In the genomic region with DNA sequence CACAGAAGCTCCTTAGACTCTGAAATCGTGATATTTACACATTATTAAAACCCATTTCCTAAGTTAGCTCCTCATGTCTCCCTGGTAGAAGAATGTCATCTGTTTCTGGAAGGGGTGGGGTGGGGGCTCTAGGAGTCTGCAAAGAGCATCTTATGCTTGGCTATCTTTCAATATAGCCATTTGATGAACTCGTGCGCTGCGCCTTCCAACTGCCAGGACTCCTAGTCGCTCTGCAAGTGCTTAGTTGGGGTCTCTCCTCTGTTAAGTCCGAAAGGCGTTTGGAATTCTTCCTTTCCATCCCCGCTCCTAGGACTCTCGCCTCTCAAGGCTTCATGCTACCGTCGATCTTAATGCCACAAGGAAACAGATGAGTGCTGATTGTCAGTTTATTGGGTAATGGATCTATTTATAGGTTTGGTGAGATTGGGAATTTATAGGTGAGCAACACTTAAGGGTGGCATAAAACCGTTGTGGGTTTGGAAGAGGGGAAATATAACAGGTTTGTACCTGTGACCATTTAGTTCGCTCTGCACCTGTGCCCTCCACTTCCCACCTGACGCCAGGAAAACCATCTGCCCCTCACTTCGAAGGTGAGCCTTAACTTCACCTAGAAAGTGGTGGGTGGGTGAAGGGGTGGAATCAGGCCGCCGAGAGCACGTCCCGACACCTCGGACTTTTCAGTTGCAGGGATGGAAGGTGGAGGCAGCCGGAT, we compare ENCODE assay signal across 9 cellular contexts. TPM values are rescaled to one million over a fixed set of nuclear protein-coding genes. Genes with fewer than 3 reads are reported as not detected.
DNase-seq lines count a peak whose midpoint lies in the region; ATAC-seq and TF ChIP-seq lines count a peak whose summit lies in the region.
"Had no signal": no experiment of that assay in that cellular context is flagged by ENCODE, and none has a peak within 500 bp of the region (broad histone marks: within the 10 kb centered on the region; RNA-seq: fewer than 3 reads in every experiment).

No MANE protein-coding gene starts in this region.

- no peak overlapping the region for H3K27ac ChIP-seq in HEK293 (ENCODE audit: extremely low read depth, low read depth, low read length)
- no peak overlapping the region for H3K27ac ChIP-seq in lower lobe of right lung
- no peak overlapping the region for H3K27ac ChIP-seq in subcutaneous abdominal adipose tissue (ENCODE audit: low read depth, low read length)

- H3K36me3 ChIP-seq in HEK293 (ENCODE audit: control insufficient read depth in 2 of 2, insufficient read depth in 1 of 2, low read length in 2 of 2): no peaks in the 10 kb centered on the region
- H3K36me3 ChIP-seq in lower lobe of right lung: no peaks in the 10 kb centered on the region
- H3K36me3 ChIP-seq in subcutaneous abdominal adipose tissue (ENCODE audit: control insufficient read depth in 5 of 5, insufficient read depth in 5 of 5, low read length in 5 of 5): no peaks in the 10 kb centered on the region

- H3K27me3 ChIP-seq in lower lobe of right lung (ENCODE audit: low read depth): peaks cover 37% of the 10 kb centered on the region
- H3K27me3 ChIP-seq in subcutaneous abdominal adipose tissue (ENCODE audit: control insufficient read depth in 5 of 5, insufficient read depth in 4 of 5, low read length in 5 of 5): peaks cover 4 to 22% (median 10%) of the 10 kb centered on the region in 5 donors

- H3K4me1 ChIP-seq in HEK293 (ENCODE audit: control insufficient read depth, insufficient read depth, low read length) (no peaks in the 10 kb centered on the region), lower lobe of right lung (peaks cover 8% of the 10 kb centered on the region), subcutaneous abdominal adipose tissue (ENCODE audit: control insufficient read depth in 5 of 5, insufficient read depth in 5 of 5, low read length in 5 of 5) (peaks cover 0 to 27% (median 16%) of the 10 kb centered on the region in 5 donors)

- peak overlapping the region; percentile 43 for H3K4me3 ChIP-seq in HEK293 (ENCODE audit: low read depth, low read length)
- peak overlapping the region; percentile 49 for H3K4me3 ChIP-seq in astrocyte of the cerebellum (ENCODE audit: low read depth, low read length)
- peak overlapping the region; percentile 54 for H3K4me3 ChIP-seq in lower lobe of right lung
- H3K4me3 ChIP-seq in subcutaneous abdominal adipose tissue (ENCODE audit: low read depth in 1 of 5, low read length in 5 of 5): peak overlapping the region in 3 of 5 donors; percentile 59 to 65 (median 64)

- H3K9me3 ChIP-seq in HEK293 (ENCODE audit: control insufficient read depth, insufficient read depth, low read depth, low read length): no peaks in the 10 kb centered on the region
- H3K9me3 ChIP-seq in lower lobe of right lung: no peaks in the 10 kb centered on the region
- H3K9me3 ChIP-seq in subcutaneous abdominal adipose tissue (ENCODE audit: control insufficient read depth in 5 of 5, low read length in 5 of 5): no peaks in the 10 kb centered on the region

- intact Hi-C loops in lower lobe of right lung (cut with DNase I): loop anchor here (10.0 kb wide), 1 partner anchor 548 kb away; no protein-coding TSS in a partner anchor

- H3K9ac ChIP-seq in subcutaneous abdominal adipose tissue (ENCODE audit: low read length in 5 of 5): peak overlapping the region in 2 of 5 donors; percentile 21 to 38

- no peak for DNase-seq in astrocyte of the cerebellum (ENCODE audit: low read depth)
- DNase-seq in lower lobe of right lung: no peak
- DNase-seq in NCI-H526 treated with DMSO at 0.1 percent for 48 hours (lab: John Stamatoyannopoulos, UW): no peak
- no peak for DNase-seq in erythroblast (lab: John Stamatoyannopoulos, UW)
- DNase-seq: activated CD8-positive, alpha-beta memory T cell treated with anti-CD3 and anti-CD28 coated beads, Interleukin-2, amount 10 ng/mL, durations not matched to agents 7 days and 5 days; KG1 had no signal

- ATAC-seq in lower lobe of right lung (no peak), HG03139 (IDR thresholded peaks at IDR 0.05; ENCODE audit: unreplicated experiment) (no peak)

- TF ChIP-seq POLR2A in erythroblast (IDR thresholded peaks at IDR 0.05; ENCODE audit: low read length): no peak

- TF ChIP-seq CTCF in HEK293 (tag by site-specific recombination; IDR thresholded peaks at IDR 0.05) (no peak), astrocyte of the cerebellum (IDR thresholded peaks at IDR 0.05; ENCODE audit: low read depth, low read length, missing control alignments) (no peak), lower lobe of right lung (IDR thresholded peaks at IDR 0.05) (no peak)

- CTCF ChIA-PET in HEK293 (lab: Yijun Ruan, JAX): interaction anchor here (0.6 to 6.6 kb wide), 16 partner anchors 9 to 729 kb away, joined by 3 to 136 read pairs (median 5); no protein-coding TSS in a partner anchor

- in situ Hi-C loops in astrocyte of the cerebellum (cut with HindIII; ENCODE audit: low sequenced_read_pairs): no loop called here

- POLR2A ChIA-PET in HEK293 (lab: Yijun Ruan, JAX): no interaction called here

TF ChIP-seq in HEK293, 187 proteins besides CTCF, POLR2A, EP300 and RAD21 (continues in another document):
- no peak for TF ChIP-seq ZNF76 (tag by site-specific recombination; IDR thresholded peaks at IDR 0.05; ENCODE audit: borderline replicate concordance, low read depth)
- TF ChIP-seq ZNF354C (tag by site-specific recombination; IDR thresholded peaks at IDR 0.05; ENCODE audit: borderline replicate concordance, low read depth): no peak
- no peak for TF ChIP-seq ZNF148 (tag by site-specific recombination; IDR thresholded peaks at IDR 0.05; ENCODE audit: borderline replicate concordance)
- TF ChIP-seq ZSCAN16 (tag by site-specific recombination; IDR thresholded peaks at IDR 0.05): no peak
- no peak for TF ChIP-seq ZNF132 (tag by site-specific recombination; IDR thresholded peaks at IDR 0.05; ENCODE audit: borderline replicate concordance)
- TF ChIP-seq ZNF366 (tag by site-specific recombination; conservative IDR thresholded peaks at IDR 0.05): no peak
- TF ChIP-seq ZFP3 (tag by site-specific recombination; IDR thresholded peaks at IDR 0.05; ENCODE audit: low read depth): no peak
- TF ChIP-seq SP7 (tag by site-specific recombination; IDR thresholded peaks at IDR 0.05): no peak
- no peak for TF ChIP-seq ZBTB1 (tag by site-specific recombination; IDR thresholded peaks at IDR 0.05)
- no peak for TF ChIP-seq ZNF19 (tag by site-specific recombination; IDR thresholded peaks at IDR 0.05; ENCODE audit: low read depth)
- no peak for TF ChIP-seq ZNF791 (tag by site-specific recombination; IDR thresholded peaks at IDR 0.05)
- TF ChIP-seq ZBTB49 (tag by site-specific recombination; IDR thresholded peaks at IDR 0.05; ENCODE audit: low read depth): no peak
- no peak for TF ChIP-seq ZNF202 (tag by site-specific recombination; IDR thresholded peaks at IDR 0.05; ENCODE audit: borderline replicate concordance)

RNA-seq across cellular contexts. Expression of gene KCNH1, which starts 1.1 kb away (rescaled TPM):
- total RNA-seq in lower lobe of right lung: not detected
- total RNA-seq: activated CD8-positive, alpha-beta memory T cell treated with anti-CD3 and anti-CD28 coated beads, Interleukin-2, amount 10 ng/mL, durations not matched to agents 7 days and 5 days had no signal
